ENCODE assay signal across 1 cellular context in genomic region chr16:16120382-16121184, GRCh38.
TF ChIP-seq lines count a peak whose summit lies in the region.

No MANE protein-coding gene starts in this region.

TF ChIP-seq in K562, 482 proteins besides CTCF, POLR2A, EP300 and RAD21 (continued from another document and continues in another):
- TF ChIP-seq CREB5 (CRISPR knock-in tag; IDR thresholded peaks at IDR 0.05) (no peak), CCNT2 (IDR thresholded peaks at IDR 0.05; ENCODE audit: borderline replicate concordance, extremely low read depth, insufficient read length, low read depth, low read length) (peak; percentile 36), TEAD1 (CRISPR knock-in tag; IDR thresholded peaks at IDR 0.05) (0 out of 4 replicates have a peak, but pooled peaks of 1 of the 2 experiments have one; percentile 24), GABPB2 (CRISPR knock-in tag; conservative IDR thresholded peaks at IDR 0.05) (no peak), FOSL1 (tag; conservative IDR thresholded peaks at IDR 0.05) (peak; percentile 75; the same call in 1 of the 2 replicates), ETV5 (CRISPR knock-in tag; IDR thresholded peaks at IDR 0.05; ENCODE audit: low read depth) (peak; percentile 74; the same call in 1 of the 2 replicates), ZNF766 (CRISPR knock-in tag; conservative IDR thresholded peaks at IDR 0.05) (no peak), L3MBTL2 (IDR thresholded peaks at IDR 0.05) (no peak), HOXB6 (CRISPR knock-in tag; IDR thresholded peaks at IDR 0.05; ENCODE audit: borderline replicate concordance) (no peak), ZFPM2 (CRISPR knock-in tag; IDR thresholded peaks at IDR 0.05) (no peak), NFIC (IDR thresholded peaks at IDR 0.05) (no peak), CBX1 (IDR thresholded peaks at IDR 0.05; ENCODE audit: low read depth) (no peak), SREBF2 (CRISPR knock-in tag; IDR thresholded peaks at IDR 0.05) (no peak), PYGO2 (tag; IDR thresholded peaks at IDR 0.05) (no peak), SP2 (IDR thresholded peaks at IDR 0.05; ENCODE audit: extremely low read depth, low read depth, low read length, poor library complexity, severe bottlenecking) (no peak), NR2F6 (CRISPR knock-in tag; IDR thresholded peaks at IDR 0.05) (no peak), MIER1 (IDR thresholded peaks at IDR 0.05; ENCODE audit: low read depth) (no peak), BHLHE40 (IDR thresholded peaks at IDR 0.05; ENCODE audit: low read length) (peak; percentile 10; the same call in 1 of the 2 replicates), ZNF354B (CRISPR knock-in tag; IDR thresholded peaks at IDR 0.05) (no peak), ZNF408 (CRISPR knock-in tag; IDR thresholded peaks at IDR 0.05; ENCODE audit: low read depth) (no peak), CEBPG (CRISPR knock-in tag; IDR thresholded peaks at IDR 0.05) (peak; percentile 85), CEBPG (tag; conservative IDR thresholded peaks at IDR 0.05 in 1 of 2, IDR thresholded peaks at IDR 0.05 in 1 of 2) (peak in 1 of 2 experiments; percentile 88; a peak in 2 of 4 replicates), MYNN (IDR thresholded peaks at IDR 0.05) (peak; percentile 59; the same call in 1 of the 2 replicates), MYNN (CRISPR knock-in tag; IDR thresholded peaks at IDR 0.05) (no peak), ZNF282 (CRISPR knock-in tag; IDR thresholded peaks at IDR 0.05) (no peak), EGR1 (conservative IDR thresholded peaks at IDR 0.05) (no peak; the same call in 1 of the 2 replicates), NR4A1 (CRISPR knock-in tag; IDR thresholded peaks at IDR 0.05) (no peak), NR4A1 (tag; IDR thresholded peaks at IDR 0.05) (0 out of 2 replicates have a peak, but pooled peaks have one; percentile 70), SNAPC5 (CRISPR knock-in tag; IDR thresholded peaks at IDR 0.05) (no peak), PRDM10 (IDR thresholded peaks at IDR 0.05; ENCODE audit: partially characterized antibody) (no peak), TBL1XR1 (IDR thresholded peaks at IDR 0.05; ENCODE audit: low read length in 2 of 2) (no peak), RBFOX2 (IDR thresholded peaks at IDR 0.05; ENCODE audit: low read depth, low read length) (peak; percentile 32; the same call in 1 of the 2 replicates), FOXO4 (CRISPR knock-in tag; IDR thresholded peaks at IDR 0.05) (no peak), ZNF431 (CRISPR knock-in tag; IDR thresholded peaks at IDR 0.05) (no peak), POU5F1 (IDR thresholded peaks at IDR 0.05; ENCODE audit: borderline replicate concordance, low read depth, low read length, partially characterized antibody) (no peak), CHD4 (IDR thresholded peaks at IDR 0.05; ENCODE audit: insufficient read depth, insufficient replicate concordance, low read depth, low read length, poor library complexity, severe bottlenecking) (no peak), MEF2A (IDR thresholded peaks at IDR 0.05; ENCODE audit: control insufficient read depth, low read depth, low read length) (no peak), ESRRA (IDR thresholded peaks at IDR 0.05; ENCODE audit: borderline replicate concordance, low read depth) (no peak; the same call in 1 of the 2 replicates), ZNF143 (CRISPR knock-in tag; IDR thresholded peaks at IDR 0.05) (no peak), FOS (IDR thresholded peaks at IDR 0.05; ENCODE audit: extremely low read depth, insufficient read length) (no peak), ZNF449 (CRISPR knock-in tag; IDR thresholded peaks at IDR 0.05) (no peak), ZNF584 (CRISPR knock-in tag; IDR thresholded peaks at IDR 0.05; ENCODE audit: low read depth) (peak; percentile 91), POLR2AphosphoS5 (IDR thresholded peaks at IDR 0.05; ENCODE audit: control insufficient read depth, insufficient read depth, low read depth, low read length) (peak; percentile 40; the same call in 1 of the 2 replicates), CEBPZ (IDR thresholded peaks at IDR 0.05; ENCODE audit: borderline replicate concordance, low read depth, low read length) (no peak), STAT5A (IDR thresholded peaks at IDR 0.05; ENCODE audit: borderline replicate concordance, low read length) (peak; percentile 68), SIN3B (IDR thresholded peaks at IDR 0.05; ENCODE audit: low read depth) (no peak), SAFB2 (IDR thresholded peaks at IDR 0.05; ENCODE audit: borderline replicate concordance, low read depth, low read length, severe bottlenecking) (no peak), MBD2 (IDR thresholded peaks at IDR 0.05; ENCODE audit: borderline replicate concordance, low read depth) (no peak), CLOCK (CRISPR knock-in tag; IDR thresholded peaks at IDR 0.05; ENCODE audit: borderline replicate concordance) (no peak), ZMIZ1 (IDR thresholded peaks at IDR 0.05; ENCODE audit: low read depth in 2 of 2, low read length in 2 of 2) (peak in 1 of 2 experiments; percentile 20; a peak in 1 of 4 replicates), FOXJ3 (CRISPR knock-in tag; IDR thresholded peaks at IDR 0.05) (no peak), SMAD1 (IDR thresholded peaks at IDR 0.05; ENCODE audit: low read depth, low read length, partially characterized antibody) (no peak), IRF2 (CRISPR knock-in tag; IDR thresholded peaks at IDR 0.05) (no peak)
